12 cellular contexts compared by ENCODE assay signal in genomic region chr7:27922907-27923306, GRCh38.
DNase-seq lines count a peak whose midpoint lies in the region; ATAC-seq and TF ChIP-seq lines count a peak whose summit lies in the region.
"Had no signal": no experiment of that assay in that cellular context is flagged by ENCODE, and none has a peak within 500 bp of the region (broad histone marks: within the 10 kb centered on the region; RNA-seq: fewer than 3 reads in every experiment).

No MANE protein-coding gene starts in this region.

- no peaks in the 10 kb centered on the region for H3K36me3 Mint-ChIP-seq in chondrocyte (ENCODE audit: low read depth)

- no peak overlapping the region for H3K4me3 Mint-ChIP-seq in chondrocyte (ENCODE audit: unreplicated experiment)
- H3K4me3 Mint-ChIP-seq: activated naive CD8-positive, alpha-beta T cell treated with anti-CD3 and anti-CD28 coated beads, Interleukin-2, amount 50 U/mL, for 24 hours had no signal

- no peaks in the 10 kb centered on the region for H3K27me3 Mint-ChIP-seq in chondrocyte (ENCODE audit: low read depth)
- H3K27me3 Mint-ChIP-seq: activated naive CD8-positive, alpha-beta T cell treated with anti-CD3 and anti-CD28 coated beads, Interleukin-2, amount 50 U/mL, for 24 hours had no signal

- peak; percentile 2 for TF ChIP-seq CTCF in chondrocyte (IDR thresholded peaks at IDR 0.05)

- DNase-seq in D341Med (ENCODE audit: low spot score) (peak; percentile 67), chondrocyte (ENCODE audit: low spot score) (no peak), epidermal melanocyte (ENCODE audit: insufficient read length, low spot score) (no peak)
- DNase-seq in activated CD4-positive, alpha-beta T cell treated with anti-CD3 and anti-CD28 coated beads for 48 hours, result no peak
- DNase-seq: activated naive CD8-positive, alpha-beta T cell treated with anti-CD3 and anti-CD28 coated beads, Interleukin-2, amount 50 U/mL, for 24 hours; cortex of kidney; NCI-H2081 treated with DMSO at 0.1 percent for 48 hours had no signal

- no peaks in the 10 kb centered on the region for H3K9me3 Mint-ChIP-seq in chondrocyte (ENCODE audit: low read depth)
- H3K9me3 Mint-ChIP-seq: activated naive CD8-positive, alpha-beta T cell treated with anti-CD3 and anti-CD28 coated beads, Interleukin-2, amount 50 U/mL, for 24 hours had no signal

- peak overlapping the region; percentile 89 for H3K27ac Mint-ChIP-seq in chondrocyte (ENCODE audit: unreplicated experiment)
- H3K27ac Mint-ChIP-seq: activated naive CD8-positive, alpha-beta T cell treated with anti-CD3 and anti-CD28 coated beads, Interleukin-2, amount 50 U/mL, for 24 hours had no signal

- H3K4me1 Mint-ChIP-seq in chondrocyte (ENCODE audit: low read depth), result peaks cover 44% of the 10 kb centered on the region

- peak; percentile 77 for ATAC-seq in GM19438 (IDR thresholded peaks at IDR 0.05; ENCODE audit: low read depth, unreplicated experiment)
- ATAC-seq in HG03354 (IDR thresholded peaks at IDR 0.05; ENCODE audit: poor library complexity, severe bottlenecking, unreplicated experiment), result peak; percentile 63
- ATAC-seq in HG03196 (IDR thresholded peaks at IDR 0.05; ENCODE audit: unreplicated experiment), result no peak
- ATAC-seq in HG03039 (IDR thresholded peaks at IDR 0.05; ENCODE audit: unreplicated experiment), result no peak
- ATAC-seq: activated naive CD8-positive, alpha-beta T cell treated with anti-CD3 and anti-CD28 coated beads, Interleukin-2, amount 50 U/mL, for 24 hours; K562 had no signal

Comparison
In these comparisons a context has a peak if more than half of its experiments do, and no peak if none do; other contexts are left out.
1. ATAC-seq: peak in GM19438 (single experiment) and HG03354 (single experiment); none in HG03196 (single experiment) and HG03039 (single experiment).